In the genomic region with DNA sequence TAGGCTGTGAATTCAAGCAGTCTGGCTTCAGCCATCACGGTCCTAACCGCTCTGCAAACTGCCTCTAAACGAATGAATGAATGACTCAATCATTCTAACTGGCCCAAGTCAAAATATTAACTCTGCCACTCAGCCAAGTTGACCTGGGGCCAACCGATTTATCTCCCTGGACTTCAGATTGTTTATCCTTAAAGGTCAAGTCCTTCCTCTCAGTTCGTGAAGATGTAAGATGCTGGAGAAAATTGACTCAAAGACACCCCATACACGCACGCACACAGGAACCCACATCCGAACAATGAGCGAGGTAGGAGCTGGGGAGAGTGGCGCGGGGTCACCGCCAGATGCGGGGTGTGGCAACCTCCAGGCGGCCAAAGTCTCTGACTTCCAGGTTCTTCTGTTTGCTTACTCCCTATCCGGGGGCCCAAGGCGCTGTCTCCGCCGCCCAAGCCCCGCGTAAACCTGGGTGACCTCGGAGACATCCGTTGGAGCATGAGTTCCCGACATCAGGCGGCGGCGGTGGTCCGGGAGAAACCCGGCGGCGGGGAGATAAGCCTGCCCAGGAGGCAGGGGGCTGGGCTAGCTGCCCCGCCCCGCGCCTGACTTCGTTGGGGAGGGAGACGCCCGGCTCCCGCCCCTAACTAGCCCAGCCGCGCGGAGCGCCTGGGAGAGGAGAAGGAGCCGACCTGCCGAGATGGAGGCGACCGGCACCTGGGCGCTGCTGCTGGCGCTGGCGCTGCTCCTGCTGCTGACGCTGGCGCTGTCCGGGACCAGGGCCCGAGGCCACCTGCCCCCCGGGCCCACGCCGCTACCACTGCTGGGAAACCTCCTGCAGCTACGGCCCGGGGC, we compare ENCODE assay signal across 8 cellular contexts. TPM values are rescaled to one million over a fixed set of nuclear protein-coding genes. Genes with fewer than 3 reads are reported as not detected.
A peak's percentile ranks its signal among the peaks of the same experiment; 100 is the strongest.
DNase-seq lines count a peak whose midpoint lies in the region; ATAC-seq and TF ChIP-seq lines count a peak whose summit lies in the region.

CYP2S1 (plus strand) TSS at position 646 of the 846 bp plus-strand sequence; CDS start at position 692, 46 bp downstream.

- H4K20me1 ChIP-seq in hepatocyte (ENCODE audit: insufficient read depth, poor library complexity, severe bottlenecking) = no peaks in the 10 kb centered on the region

- H3K4me1 ChIP-seq in hepatocyte (ENCODE audit: insufficient read depth) (peaks cover 19% of the 10 kb centered on the region), ovary (ENCODE audit: insufficient read depth) (no peaks in the 10 kb centered on the region)

- TF ChIP-seq CTCF in hepatocyte (IDR thresholded peaks at IDR 0.05; ENCODE audit: poor library complexity) (no peak), GM13976 (IDR thresholded peaks at IDR 0.05; ENCODE audit: borderline replicate concordance, control extremely low read depth, extremely low read depth, insufficient read depth, missing control alignments) (no peak), ovary (IDR thresholded peaks at IDR 0.05) (no peak)

- no peak for ATAC-seq in GM18498 (IDR thresholded peaks at IDR 0.05; ENCODE audit: unreplicated experiment)

- DNase-seq in NCI-H748 (lab: John Stamatoyannopoulos, UW; ENCODE audit: unreplicated experiment) (peak; percentile 30), NCI-H748 treated with DMSO at 0.1 percent for 48 hours (lab: John Stamatoyannopoulos, UW) (no peak), hepatocyte (ENCODE audit: low spot score) (peak; percentile 82), GM13976 (ENCODE audit: low spot score) (no peak), ovary (no peak)
- DNase-seq in activated T-cell treated with anti-CD3 and anti-CD28 coated beads, Interleukin-2, amount 50 U/mL, for 24 hours = peak; percentile 51
- peak; percentile 25 to 32 for DNase-seq in stimulated activated CD4-positive, alpha-beta T cell treated with anti-CD3 and anti-CD28 coated beads, Interleukin-2, amount 100 ng/mL, for 24 hours

- H3K27ac ChIP-seq in hepatocyte = peak within 1 kb of the TSS; percentile 83
- no peak within 1 kb of the TSS for H3K27ac ChIP-seq in ovary

- H3K4me3 ChIP-seq in hepatocyte = peak within 1 kb of the TSS; percentile 46
- no peak within 1 kb of the TSS for H3K4me3 ChIP-seq in ovary

- no peaks in the 10 kb centered on the region for H3K9me3 ChIP-seq in hepatocyte (ENCODE audit: low read depth)
- no peaks in the 10 kb centered on the region for H3K9me3 ChIP-seq in ovary

- peaks cover 44% of the 10 kb centered on the region for H3K27me3 Mint-ChIP-seq in activated T-cell treated with anti-CD3 and anti-CD28 coated beads, Interleukin-2, amount 50 U/mL, for 24 hours

- H3K36me3 Mint-ChIP-seq in activated T-cell treated with anti-CD3 and anti-CD28 coated beads, Interleukin-2, amount 50 U/mL, for 24 hours (ENCODE audit: low read depth) = no peaks in the 10 kb centered on the region

- H3K9me2 ChIP-seq in hepatocyte (replicated peaks; ENCODE audit: insufficient read depth) = no peaks in the 10 kb centered on the region

- H3K4me3 Mint-ChIP-seq in activated T-cell treated with anti-CD3 and anti-CD28 coated beads, Interleukin-2, amount 50 U/mL, for 24 hours = peak within 1 kb of the TSS; percentile 54

- H3K9me3 Mint-ChIP-seq in activated T-cell treated with anti-CD3 and anti-CD28 coated beads, Interleukin-2, amount 50 U/mL, for 24 hours = no peaks in the 10 kb centered on the region

- no peaks in the 10 kb centered on the region for H3K79me2 ChIP-seq in hepatocyte

- H3K27ac Mint-ChIP-seq in activated T-cell treated with anti-CD3 and anti-CD28 coated beads, Interleukin-2, amount 50 U/mL, for 24 hours = peak within 1 kb of the TSS; percentile 14

- intact Hi-C loops in ovary (cut with DNase I) = no loop called here

- no peaks in the 10 kb centered on the region for H3K36me3 ChIP-seq in hepatocyte (replicated peaks; ENCODE audit: insufficient read depth, low read depth)
- H3K36me3 ChIP-seq in ovary = no peaks in the 10 kb centered on the region

- H3K27me3 ChIP-seq in hepatocyte (peaks cover 4% of the 10 kb centered on the region), ovary (no peaks in the 10 kb centered on the region)

- no peak for TF ChIP-seq EP300 in ovary (IDR thresholded peaks at IDR 0.05)

- peak within 1 kb of the TSS; percentile 39 for H2AFZ ChIP-seq in hepatocyte

- in situ Hi-C loops in GM13976 (cut with MboI; ENCODE audit: low sequenced_read_pairs, unreplicated experiment) = no loop called here

- H3K4me2 ChIP-seq in hepatocyte = peak within 1 kb of the TSS; percentile 87

- WGBS in hepatocyte (ENCODE audit: low lambda C conversion rate, missing lambda C conversion rate) = 4% methylated on average over 44 of the region's 57 CpGs
- WGBS in ovary, 3 donors = 5 to 9% (median 8%) methylated on average over 55 to 57 of the region's 57 CpGs

- H3K4me1 Mint-ChIP-seq in activated T-cell treated with anti-CD3 and anti-CD28 coated beads, Interleukin-2, amount 50 U/mL, for 24 hours (ENCODE audit: low read depth) = peaks cover 16% of the 10 kb centered on the region

- TF ChIP-seq POLR2A in ovary (IDR thresholded peaks at IDR 0.05) = no peak

RNA-seq across cellular contexts. Expression of gene CYP2S1, which starts in this region (rescaled TPM):
- total RNA-seq in hepatocyte = 8.5 and 11.6 TPM in 2 replicates
- 23.7 and 26.0 TPM in 2 replicates for polyA plus RNA-seq in hepatocyte
- total RNA-seq in ovary = 1 to 10 TPM in 5 of 7 donors, under 1 TPM in 2; 0.33 to 6.9 (median 1.3) TPM
- under 1 TPM; 0.15 to 0.40 TPM for polyA plus RNA-seq in ovary

Comparison
In these comparisons a context has a peak if more than half of its experiments do, and no peak if none do; other contexts are left out.
1. RNA of gene CYP2S1 (polyA plus RNA-seq): 23.7 to 26.0 TPM in hepatocyte; 0.15 to 0.40 TPM in ovary; every median in the first group is over 10 times any median in the second.
2. DNase-seq: peak in NCI-H748 (single experiment), activated T-cell treated with anti-CD3 and anti-CD28 coated beads, Interleukin-2, amount 50 U/mL, for 24 hours (single experiment), hepatocyte (single experiment) and stimulated activated CD4-positive, alpha-beta T cell treated with anti-CD3 and anti-CD28 coated beads, Interleukin-2, amount 100 ng/mL, for 24 hours (2 of 2); none in NCI-H748 treated with DMSO at 0.1 percent for 48 hours (single experiment), GM13976 (single experiment) and ovary (0 of 5).